18 cellular contexts compared by ENCODE assay signal in the genomic region with DNA sequence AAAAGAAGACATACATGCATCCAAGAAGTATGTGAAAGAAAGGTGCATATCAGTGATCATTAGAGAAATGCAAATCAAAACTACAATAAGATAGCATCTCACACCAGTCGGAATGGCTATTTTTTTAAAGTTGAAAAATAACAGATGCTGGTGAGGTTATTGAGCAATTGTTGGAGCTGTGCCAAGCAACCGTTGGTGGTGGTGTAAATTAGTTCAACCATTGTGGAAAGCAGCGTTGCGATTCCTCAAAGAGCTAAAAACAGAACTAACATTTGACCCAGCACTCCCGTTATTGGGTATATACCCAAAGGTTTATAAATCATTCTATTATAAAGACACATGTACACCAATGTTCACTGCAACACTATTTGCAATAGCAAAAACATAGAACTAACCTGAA. TPM values are rescaled to one million over a fixed set of nuclear protein-coding genes. Genes with fewer than 3 reads are reported as not detected.
"Had no signal": no experiment of that assay in that cellular context is flagged by ENCODE, and none has a peak within 500 bp of the region (broad histone marks: within the 10 kb centered on the region; RNA-seq: fewer than 3 reads in every experiment).

No MANE protein-coding gene starts in this region.

- ATAC-seq: activated naive CD8-positive, alpha-beta T cell treated with anti-CD3 and anti-CD28 coated beads, Interleukin-2, amount 50 U/mL, for 24 hours; sciatic nerve; stimulated activated naive B cell treated with anti-CD40 and anti-IgM and Interleukin-4, amounts not matched to agents 10 μg/mL and 1 μg/mL and 100 μg/mL, for 72 hours had no signal

- H3K9me3 Mint-ChIP-seq: activated CD4-positive, alpha-beta T cell treated with anti-CD3 and anti-CD28 coated beads, Interleukin-2, amount 10 ng/mL, durations not matched to agents 24 days and 14 days; activated naive CD8-positive, alpha-beta T cell treated with anti-CD3 and anti-CD28 coated beads, Interleukin-2, amount 50 U/mL, for 24 hours; nephron; stimulated activated naive B cell treated with anti-CD40 and anti-IgM and Interleukin-4, amounts not matched to agents 10 μg/mL and 1 μg/mL and 100 μg/mL, for 72 hours had no signal

- H3K36me3 Mint-ChIP-seq: stimulated activated naive B cell treated with anti-CD40 and anti-IgM and Interleukin-4, amounts not matched to agents 10 μg/mL and 1 μg/mL and 100 μg/mL, for 72 hours had no signal

- H3K4me3 Mint-ChIP-seq: activated CD4-positive, alpha-beta T cell treated with anti-CD3 and anti-CD28 coated beads, Interleukin-2, amount 10 ng/mL, durations not matched to agents 24 days and 14 days; activated naive CD8-positive, alpha-beta T cell treated with anti-CD3 and anti-CD28 coated beads, Interleukin-2, amount 50 U/mL, for 24 hours; nephron; stimulated activated naive B cell treated with anti-CD40 and anti-IgM and Interleukin-4, amounts not matched to agents 10 μg/mL and 1 μg/mL and 100 μg/mL, for 72 hours had no signal

- H3K4me1 Mint-ChIP-seq: activated CD4-positive, alpha-beta T cell treated with anti-CD3 and anti-CD28 coated beads, Interleukin-2, amount 10 ng/mL, durations not matched to agents 24 days and 14 days; activated naive CD8-positive, alpha-beta T cell treated with anti-CD3 and anti-CD28 coated beads, Interleukin-2, amount 50 U/mL, for 24 hours; nephron; stimulated activated naive B cell treated with anti-CD40 and anti-IgM and Interleukin-4, amounts not matched to agents 10 μg/mL and 1 μg/mL and 100 μg/mL, for 72 hours had no signal

- H3K27me3 Mint-ChIP-seq: activated CD4-positive, alpha-beta T cell treated with anti-CD3 and anti-CD28 coated beads, Interleukin-2, amount 10 ng/mL, durations not matched to agents 24 days and 14 days; activated naive CD8-positive, alpha-beta T cell treated with anti-CD3 and anti-CD28 coated beads, Interleukin-2, amount 50 U/mL, for 24 hours; stimulated activated naive B cell treated with anti-CD40 and anti-IgM and Interleukin-4, amounts not matched to agents 10 μg/mL and 1 μg/mL and 100 μg/mL, for 72 hours had no signal

- DNase-seq: activated CD4-positive, alpha-beta T cell treated with anti-CD3 and anti-CD28 coated beads, Interleukin-2, amount 10 ng/mL, durations not matched to agents 24 days and 14 days; activated CD8-positive, alpha-beta memory T cell treated with anti-CD3 and anti-CD28 coated beads for 24 hours; activated naive CD4-positive, alpha-beta T cell treated with Interleukin-2 at 50 U/mL for 16 hours; activated naive CD8-positive, alpha-beta T cell treated with anti-CD3 and anti-CD28 coated beads, Interleukin-2, amount 50 U/mL, for 24 hours; esophagus squamous epithelium; foreskin fibroblast; spleen; stimulated activated CD4-positive, alpha-beta T cell treated with anti-CD3 and anti-CD28 coated beads, Interleukin-1b, Interleukin-23, amount 100 ng/mL, for 48 hours; stimulated activated naive B cell treated with anti-CD40 and anti-IgM and Interleukin-4, amounts not matched to agents 10 μg/mL and 1 μg/mL and 100 μg/mL, for 72 hours; trophoblast cell had no signal

- H3K27ac Mint-ChIP-seq: activated CD4-positive, alpha-beta T cell treated with anti-CD3 and anti-CD28 coated beads, Interleukin-2, amount 10 ng/mL, durations not matched to agents 24 days and 14 days; activated naive CD8-positive, alpha-beta T cell treated with anti-CD3 and anti-CD28 coated beads, Interleukin-2, amount 50 U/mL, for 24 hours; nephron; stimulated activated naive B cell treated with anti-CD40 and anti-IgM and Interleukin-4, amounts not matched to agents 10 μg/mL and 1 μg/mL and 100 μg/mL, for 72 hours had no signal

RNA-seq across cellular contexts. Expression of a gene that starts 14.2 kb away (rescaled TPM):
- total RNA-seq: activated CD4-positive, alpha-beta T cell treated with anti-CD3 and anti-CD28 coated beads, Interleukin-2, amount 10 ng/mL, durations not matched to agents 24 days and 14 days; ascending aorta; esophagus squamous epithelium; lung microvascular endothelial cell; mucosa of gallbladder; omental fat pad; pulmonary artery endothelial cell; sciatic nerve; spleen; subcutaneous adipose tissue had no signal
